ENCODE assay signal across 8 cellular contexts in the genomic region with DNA sequence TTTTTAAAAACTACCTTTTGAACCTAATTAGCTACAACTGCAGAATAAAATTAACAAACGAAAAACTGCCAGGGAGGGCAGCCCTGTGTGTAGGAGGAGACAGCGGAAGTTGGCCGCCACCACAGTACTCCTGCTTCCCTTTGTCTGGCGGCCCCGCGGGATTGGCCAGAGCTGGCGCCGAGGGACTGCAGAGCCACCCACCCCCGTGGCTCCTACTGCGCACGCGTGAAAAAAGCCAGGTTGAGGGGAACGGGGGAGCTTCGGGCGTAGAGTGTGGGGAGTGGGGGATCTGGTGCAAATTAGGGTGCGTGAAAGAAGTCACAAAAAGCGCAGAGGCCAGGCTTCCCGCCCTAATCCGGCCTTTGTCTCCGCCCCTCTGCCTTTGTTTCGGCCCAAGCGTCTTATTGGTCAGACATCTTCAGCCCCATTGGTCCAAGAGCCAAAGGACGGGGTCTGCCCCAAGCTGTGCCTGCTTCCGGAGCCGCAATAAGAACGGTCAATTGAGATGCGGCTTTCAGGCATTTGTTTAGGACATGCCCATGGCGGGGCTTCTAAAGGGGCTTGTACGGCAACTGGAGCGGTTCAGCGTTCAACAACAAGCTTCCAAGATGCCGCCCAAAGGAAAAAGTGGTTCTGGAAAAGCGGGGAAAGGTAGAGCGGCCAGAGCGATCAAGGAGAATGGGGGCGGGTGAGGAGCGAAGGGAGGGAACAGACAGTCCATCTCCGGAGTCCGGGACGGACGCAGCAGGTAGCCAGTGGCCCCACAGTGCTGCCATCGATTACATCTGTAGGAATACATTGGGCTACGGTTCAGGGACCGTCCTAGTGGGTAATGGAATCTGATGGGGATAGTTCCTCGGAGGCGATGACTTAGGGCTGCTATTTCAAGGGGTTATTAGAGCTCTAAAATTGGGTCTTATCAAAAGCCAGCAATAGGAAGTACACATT. TPM values are rescaled to one million over a fixed set of nuclear protein-coding genes. Genes with fewer than 3 reads are reported as not detected.
DNase-seq lines count a peak whose midpoint lies in the region; ATAC-seq and TF ChIP-seq lines count a peak whose summit lies in the region.

A gene (plus strand): TSS at position 580 of the 948 bp plus-strand sequence. CDS start 29 bp downstream, at position 609.

- peak; percentile 96 for ATAC-seq in HG03432 (IDR thresholded peaks at IDR 0.05; ENCODE audit: unreplicated experiment)

- no peaks in the 10 kb centered on the region for H3K36me3 Mint-ChIP-seq in chondrocyte (ENCODE audit: low read depth)

- no peaks in the 10 kb centered on the region for H3K4me1 Mint-ChIP-seq in chondrocyte (ENCODE audit: low read depth)

- no peak within 1 kb of the TSS for H3K4me3 Mint-ChIP-seq in chondrocyte (ENCODE audit: unreplicated experiment)

- H3K27me3 Mint-ChIP-seq in chondrocyte (ENCODE audit: low read depth), result no peaks in the 10 kb centered on the region

- H3K27ac Mint-ChIP-seq in chondrocyte (ENCODE audit: unreplicated experiment), result no peak within 1 kb of the TSS

- H3K36me3 ChIP-seq in kidney epithelial cell (ENCODE audit: control insufficient read depth, insufficient read depth, low read length), result no peaks in the 10 kb centered on the region

- peak within 1 kb of the TSS; percentile 91 for H3K4me3 ChIP-seq in kidney epithelial cell (ENCODE audit: low read depth, low read length)

- TF ChIP-seq CTCF in chondrocyte (IDR thresholded peaks at IDR 0.05) (no peak), kidney epithelial cell (IDR thresholded peaks at IDR 0.05; ENCODE audit: insufficient read depth, low read length, poor library complexity, severe bottlenecking) (no peak)

- DNase-seq in AG20443 (ENCODE audit: low spot score) (peak; percentile 88), NCI-H460 (ENCODE audit: extremely low read depth, low read depth) (peak; percentile 97), chondrocyte (ENCODE audit: low spot score) (peak; percentile 94), kidney epithelial cell (ENCODE audit: low read depth) (peak; percentile 83)
- peak; percentile 73 for DNase-seq in activated CD4-positive, CD25-positive, alpha-beta regulatory T cell treated with anti-CD3 and anti-CD28 coated beads, Interleukin-2, amount 50 U/mL, for 72 hours
- peak; percentile 74 to 76 for DNase-seq in stimulated activated CD4-positive, alpha-beta T cell treated with anti-CD3 and anti-CD28 coated beads, Interleukin-15, amount 100 ng/mL, for 48 hours (ENCODE audit: low read depth in 2 of 2)

- no peaks in the 10 kb centered on the region for H3K9me3 Mint-ChIP-seq in chondrocyte (ENCODE audit: low read depth)

- peak; percentile 57 for TF ChIP-seq POLR2A in GM19193 (IDR thresholded peaks at IDR 0.05; ENCODE audit: extremely low read depth, insufficient read depth, insufficient read length)

- H3K27me3 ChIP-seq in kidney epithelial cell (ENCODE audit: control insufficient read depth, insufficient read depth, low read length), result no peaks in the 10 kb centered on the region

RNA-seq across cellular contexts. Expression of the gene that starts here (rescaled TPM):
- 45.1 and 50.8 TPM in 2 replicates for total RNA-seq in NCI-H460 (2014; rRNA removed; shearing (Covaris generic))
- 4.1 and 11.5 TPM in 2 replicates for polyA plus RNA-seq in NCI-H460 (2014; cell fraction: nucleus; rRNA removed)
- total RNA-seq in chondrocyte, result 8.7 to 13.4 TPM (median 9.5 TPM) in 3 replicates
- total RNA-seq in kidney epithelial cell, result 7.1 and 9.0 TPM in 2 replicates

Comparison
In these comparisons a context has a peak if more than half of its experiments do, and no peak if none do; other contexts are left out.
1. Peak in every context shown above with its lines: DNase-seq, ATAC-seq and H3K4me3 ChIP-seq.